ENCODE assay signal across 8 cellular contexts in genomic region chr5:126811515-126812198, GRCh38. TPM values are rescaled to one million over a fixed set of nuclear protein-coding genes. Genes with fewer than 3 reads are reported as not detected.
DNase-seq lines count a peak whose midpoint lies in the region; ATAC-seq, FAIRE-seq and TF ChIP-seq lines count a peak whose summit lies in the region.

No MANE protein-coding gene starts in this region.

- H3K4me1 Mint-ChIP-seq in CD8-positive, alpha-beta T cell (ENCODE audit: low read depth), result peaks cover 23% of the 10 kb centered on the region
- H3K4me1 Mint-ChIP-seq in activated naive CD8-positive, alpha-beta T cell (ENCODE audit: low read depth), result peaks cover 24% of the 10 kb centered on the region

- POLR2A ChIA-PET in CD8-positive, alpha-beta T cell (lab: Charles Lee), result interaction anchor here (0.7 to 1.2 kb wide), 4 partner anchors 18 to 41 kb away, joined by 3 to 5 read pairs (median 4); no protein-coding TSS in a partner anchor
- POLR2A ChIA-PET in PC-9 (lab: Charles Lee; ENCODE audit: unreplicated experiment), result no interaction called here

- H2AFZ ChIP-seq in Karpas-422 (ENCODE audit: low read length) (no peak overlapping the region), PC-9 (no peak overlapping the region)

- no peak for FAIRE-seq in frontal cortex (lab: Jason Lieb, UNC)

- H3F3A ChIP-seq in PC-9 (ENCODE audit: insufficient read depth, low read depth), result peaks cover 18% of the 10 kb centered on the region; the same call in 1 of the 2 replicates

- H3K36me3 Mint-ChIP-seq in CD8-positive, alpha-beta T cell, result peaks cover 67% of the 10 kb centered on the region
- H3K36me3 Mint-ChIP-seq in activated naive CD8-positive, alpha-beta T cell, result peaks cover 30% of the 10 kb centered on the region

- H3K27me3 ChIP-seq in CD8-positive, alpha-beta T cell (ENCODE audit: insufficient read depth, low read length), result no peaks in the 10 kb centered on the region
- no peaks in the 10 kb centered on the region for H3K27me3 ChIP-seq in Karpas-422 (ENCODE audit: low read length)
- H3K27me3 ChIP-seq in PC-9 (ENCODE audit: insufficient read depth, low read depth), result no peaks in the 10 kb centered on the region

- DNase-seq in CD8-positive, alpha-beta T cell, result peak in 1 of 7 experiments; percentile 30
- no peak for DNase-seq in Karpas-422
- DNase-seq in mucosa of descending colon, result no peak
- DNase-seq in PC-9, result no peak
- no peak for DNase-seq in frontal cortex (ENCODE audit: low spot score in 2 of 2)

- no peaks in the 10 kb centered on the region for H4K20me1 ChIP-seq in Karpas-422 (ENCODE audit: insufficient read depth, low read depth, low read length)
- H4K20me1 ChIP-seq in PC-9 (ENCODE audit: insufficient read depth), result no peaks in the 10 kb centered on the region

- no peak overlapping the region for H3K9ac ChIP-seq in Karpas-422 (ENCODE audit: low read length)

- H3K79me2 ChIP-seq in Karpas-422 (ENCODE audit: low read length), result peaks cover 94% of the 10 kb centered on the region
- H3K79me2 ChIP-seq in PC-9 (ENCODE audit: low read depth), result peaks cover 8% of the 10 kb centered on the region; the same call in 1 of the 2 replicates

- no peak for TF ChIP-seq CTCF in CD8-positive, alpha-beta T cell (IDR thresholded peaks at IDR 0.05)
- no peak for TF ChIP-seq CTCF in mucosa of descending colon (IDR thresholded peaks at IDR 0.05)
- TF ChIP-seq CTCF in PC-9 (conservative IDR thresholded peaks at IDR 0.05), result no peak

- CTCF ChIA-PET in CD8-positive, alpha-beta T cell (lab: Charles Lee), result interaction anchor here (0.7 to 2.0 kb wide), 6 partner anchors 9 to 136 kb away, joined by 3 to 6 read pairs (median 4); no protein-coding TSS in a partner anchor
- CTCF ChIA-PET in PC-9 (lab: Charles Lee), result no interaction called here

- peak overlapping the region; percentile 92 for H3K27ac Mint-ChIP-seq in CD8-positive, alpha-beta T cell
- H3K27ac Mint-ChIP-seq in activated naive CD8-positive, alpha-beta T cell, result peak overlapping the region; percentile 84

- no peaks in the 10 kb centered on the region for H3K9me3 Mint-ChIP-seq in CD8-positive, alpha-beta T cell
- H3K9me3 Mint-ChIP-seq in activated naive CD8-positive, alpha-beta T cell (ENCODE audit: low read depth), result no peaks in the 10 kb centered on the region

- peaks cover 9% of the 10 kb centered on the region for H3K36me3 ChIP-seq in CD8-positive, alpha-beta T cell (ENCODE audit: insufficient read depth, low read length)
- H3K36me3 ChIP-seq in Karpas-422 (ENCODE audit: insufficient read depth, low read length) (peaks cover 79% of the 10 kb centered on the region), mucosa of descending colon (ENCODE audit: low read depth) (no peaks in the 10 kb centered on the region), PC-9 (ENCODE audit: low read depth) (peaks cover 2% of the 10 kb centered on the region; the same call in 1 of the 2 replicates)

- H3K4me2 ChIP-seq in Karpas-422 (ENCODE audit: low read depth, low read length, poor library complexity, severe bottlenecking), result no peak overlapping the region
- no peak overlapping the region for H3K4me2 ChIP-seq in PC-9

- peak overlapping the region; percentile 23 for H3K4me3 Mint-ChIP-seq in CD8-positive, alpha-beta T cell
- H3K4me3 Mint-ChIP-seq in activated naive CD8-positive, alpha-beta T cell, result peak overlapping the region; percentile 30

- no peak overlapping the region for H3K4me3 ChIP-seq in CD8-positive, alpha-beta T cell (ENCODE audit: low read depth, low read length)
- H3K4me3 ChIP-seq in Karpas-422 (ENCODE audit: low read length), result no peak overlapping the region
- no peak overlapping the region for H3K4me3 ChIP-seq in mucosa of descending colon
- H3K4me3 ChIP-seq in PC-9, result no peak overlapping the region

- no peaks in the 10 kb centered on the region for H3K4me1 ChIP-seq in CD8-positive, alpha-beta T cell (ENCODE audit: insufficient read depth, low read length)
- H3K4me1 ChIP-seq in Karpas-422 (ENCODE audit: low read length), result peaks cover 61% of the 10 kb centered on the region
- no peaks in the 10 kb centered on the region for H3K4me1 ChIP-seq in mucosa of descending colon (ENCODE audit: low read depth)
- peaks cover 15% of the 10 kb centered on the region for H3K4me1 ChIP-seq in PC-9 (replicated peaks; ENCODE audit: insufficient read depth)

- BruUV-seq in PC-9 (replicated peaks; lab: Mats Ljungman, UMichigan), result no TSS peak

- ATAC-seq in CD8-positive, alpha-beta T cell, result peak; percentile 79
- peak; percentile 63 for ATAC-seq in mucosa of descending colon
- no peak for ATAC-seq in HG03342 (IDR thresholded peaks at IDR 0.05; ENCODE audit: unreplicated experiment)
- ATAC-seq in HG03108 (IDR thresholded peaks at IDR 0.05; ENCODE audit: unreplicated experiment), result no peak

- peak overlapping the region; percentile 47 for H3K27ac ChIP-seq in CD8-positive, alpha-beta T cell (ENCODE audit: low read depth, low read length)
- H3K27ac ChIP-seq in Karpas-422 (ENCODE audit: low read length), result peak overlapping the region; percentile 61
- H3K27ac ChIP-seq in PC-9, result no peak overlapping the region

- no peaks in the 10 kb centered on the region for H3K27me3 Mint-ChIP-seq in CD8-positive, alpha-beta T cell (ENCODE audit: low read depth)
- no peaks in the 10 kb centered on the region for H3K27me3 Mint-ChIP-seq in activated naive CD8-positive, alpha-beta T cell

- no peaks in the 10 kb centered on the region for H3K9me3 ChIP-seq in CD8-positive, alpha-beta T cell (ENCODE audit: low read length)
- no peaks in the 10 kb centered on the region for H3K9me3 ChIP-seq in Karpas-422 (ENCODE audit: low read length)
- H3K9me3 ChIP-seq in mucosa of descending colon, result no peaks in the 10 kb centered on the region
- H3K9me3 ChIP-seq in PC-9 (ENCODE audit: insufficient read depth, low read depth), result no peaks in the 10 kb centered on the region

- H3K9me2 ChIP-seq in Karpas-422 (replicated peaks; ENCODE audit: insufficient read depth, low read length) (no peaks in the 10 kb centered on the region), PC-9 (ENCODE audit: insufficient read depth) (no peaks in the 10 kb centered on the region)

- intact Hi-C loops in CD8-positive, alpha-beta T cell (cut with DNase I, micrococcal nuclease), result no loop called here
- intact Hi-C loops in mucosa of descending colon (cut with DNase I, micrococcal nuclease) (no loop called here), PC-9 (cut with micrococcal nuclease; ENCODE audit: unreplicated experiment) (no loop called here)

RNA-seq across cellular contexts. Expression of gene LMNB1, which starts 34.7 kb away (rescaled TPM):
- 10 to 100 TPM; 25.8 to 30.6 TPM for total RNA-seq in CD8-positive, alpha-beta T cell
- total RNA-seq in Karpas-422 (2014; rRNA removed; shearing (Covaris generic); ENCODE audit: low replicate concordance), result 49.8 and 94.5 TPM in 2 replicates
- total RNA-seq in mucosa of descending colon (10 to 100 TPM; 14.1 to 81.8 (median 30.6) TPM), PC-9 (2021) (103 and 117 TPM in 2 replicates), frontal cortex (84.4 TPM)

Comparison
In these comparisons a context has a peak if more than half of its experiments do, and no peak if none do; other contexts are left out.
1. ATAC-seq: peak in CD8-positive, alpha-beta T cell (single experiment) and mucosa of descending colon (single experiment); none in HG03342 (single experiment) and HG03108 (single experiment).